1 cellular context compared by ENCODE assay signal in genomic region chr4:1565598-1566295, GRCh38.
TF ChIP-seq lines count a peak whose summit lies in the region.

No MANE protein-coding gene starts in this region.

TF ChIP-seq in K562, 482 proteins besides CTCF, POLR2A, EP300 and RAD21:
- TF ChIP-seq ZBTB33 (CRISPR knock-in tag; IDR thresholded peaks at IDR 0.05) (peak; percentile 67; the same call in 1 of the 2 replicates), EZH2 (IDR thresholded peaks at IDR 0.05; ENCODE audit: borderline replicate concordance, low read depth, low read length) (no peak)
